15 cellular contexts compared by ENCODE assay signal in the genomic region with DNA sequence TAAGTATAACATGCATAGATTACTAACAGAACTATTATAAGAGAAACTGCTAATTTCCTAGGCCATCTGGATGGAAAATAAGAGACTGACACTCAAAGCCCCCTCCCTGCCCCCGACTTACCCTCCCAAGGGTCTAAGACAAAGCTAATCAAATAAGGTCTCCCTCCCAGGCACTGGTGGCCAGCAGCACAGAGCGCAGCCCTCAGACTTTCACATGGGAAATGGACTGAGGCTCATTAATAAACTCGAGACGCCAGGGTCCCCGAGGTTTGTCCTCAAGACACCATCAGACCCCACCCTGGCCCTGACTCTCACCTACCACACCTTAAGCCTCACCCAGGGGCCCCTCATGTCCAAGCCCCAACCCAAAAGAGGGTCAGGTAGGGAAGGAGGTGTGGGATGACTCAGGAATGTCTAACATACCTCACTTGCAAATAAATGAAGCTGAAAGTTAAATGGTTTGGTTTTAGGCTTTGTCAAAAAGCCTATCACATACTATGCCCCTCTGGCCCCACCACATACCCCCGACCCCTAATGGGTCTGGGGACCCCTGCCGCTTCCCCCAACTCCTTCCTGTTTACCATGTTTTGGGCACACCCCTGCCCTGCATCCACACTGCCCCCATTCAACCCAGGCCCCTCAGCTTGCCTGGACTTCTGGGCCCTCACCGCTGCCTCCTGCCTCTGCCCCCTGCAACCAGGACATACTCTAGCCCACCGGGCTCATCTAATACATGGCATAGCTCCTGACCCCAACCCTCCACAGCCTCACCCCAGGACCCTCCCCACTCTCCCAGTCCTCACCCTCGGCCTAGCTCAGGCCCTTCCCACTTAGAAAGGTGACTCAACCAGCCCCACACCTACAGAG. TPM values are rescaled to one million over a fixed set of nuclear protein-coding genes. Genes with fewer than 3 reads are reported as not detected.
A peak's percentile ranks its signal among the peaks of the same experiment; 100 is the strongest.
DNase-seq lines count a peak whose midpoint lies in the region; ATAC-seq, FAIRE-seq and TF ChIP-seq lines count a peak whose summit lies in the region.
"Had no signal": no experiment of that assay in that cellular context is flagged by ENCODE, and none has a peak within 500 bp of the region (broad histone marks: within the 10 kb centered on the region; RNA-seq: fewer than 3 reads in every experiment).

No MANE protein-coding gene starts in this region.

- peak overlapping the region in 6 of 10 experiments; percentile 8 to 54 (median 32); a peak in 9 of 20 replicates for H3K4me3 ChIP-seq in BLaER1 treated with 17β-estradiol and CSF1 and Interleukin-3, amounts not matched to agents 10 nM and 100 nM
- no peak overlapping the region for H3K4me3 ChIP-seq in HL-60 (replicated peaks; ENCODE audit: insufficient read depth, low read length)
- no peak overlapping the region for H3K4me3 ChIP-seq in astrocyte (ENCODE audit: insufficient read depth, low read depth, low read length)
- H3K4me3 ChIP-seq: mucosa of descending colon had no signal

- TF ChIP-seq CTCF in HL-60 (IDR thresholded peaks at IDR 0.05; ENCODE audit: insufficient read depth, low read length) (no peak), astrocyte (IDR thresholded peaks at IDR 0.05; ENCODE audit: insufficient read depth, low read depth, low read length) (no peak)

- peak overlapping the region; percentile 41 to 94 (median 70); a peak in 21 of 22 replicates for H3K27ac ChIP-seq in BLaER1 treated with 17β-estradiol and CSF1 and Interleukin-3, amounts not matched to agents 10 nM and 100 nM
- H3K27ac ChIP-seq in HL-60 (replicated peaks) (peak overlapping the region; percentile 82), astrocyte (ENCODE audit: low read depth, low read length) (no peak overlapping the region)

- no peaks in the 10 kb centered on the region for H3K27me3 ChIP-seq in BLaER1 treated with 17β-estradiol and CSF1 and Interleukin-3, amounts not matched to agents 10 nM and 100 nM
- H3K27me3 ChIP-seq in HL-60 (ENCODE audit: insufficient read depth, poor library complexity, severe bottlenecking), result no peaks in the 10 kb centered on the region
- no peaks in the 10 kb centered on the region for H3K27me3 ChIP-seq in astrocyte (ENCODE audit: insufficient read depth, low read length)

- H3K79me2 ChIP-seq in astrocyte (ENCODE audit: insufficient read depth, low read length), result peaks cover 45% of the 10 kb centered on the region

- peak overlapping the region; percentile 86 to 100 (median 96) for H3K4me2 ChIP-seq in BLaER1 treated with 17β-estradiol and CSF1 and Interleukin-3, amounts not matched to agents 10 nM and 100 nM
- peak overlapping the region; percentile 4 for H3K4me2 ChIP-seq in astrocyte (ENCODE audit: low read length)

- POLR2A ChIA-PET in naive thymus-derived CD8-positive, alpha-beta T cell (lab: Charles Lee), result interaction anchor here (0.6 to 1.6 kb wide), 2 partner anchors 16 to 402 kb away, joined by 3 to 4 read pairs; a partner anchor contains a TSS

- peak overlapping the region; percentile 51 for H3K27ac Mint-ChIP-seq in astrocyte (ENCODE audit: unreplicated experiment)
- H3K27ac Mint-ChIP-seq in naive thymus-derived CD8-positive, alpha-beta T cell, result peak overlapping the region; percentile 79 to 99 (median 97)

- H3K36me3 ChIP-seq in BLaER1 treated with 17β-estradiol and CSF1 and Interleukin-3, amounts not matched to agents 10 nM and 100 nM, result peaks cover 0 to 12% (median 0%) of the 10 kb centered on the region in 11 experiments; a peak in 4 of 22 replicates
- no peaks in the 10 kb centered on the region for H3K36me3 ChIP-seq in astrocyte (ENCODE audit: insufficient read depth, low read length)

- H3K36me3 Mint-ChIP-seq in astrocyte (ENCODE audit: low read depth, unreplicated experiment), result peaks cover 6% of the 10 kb centered on the region
- H3K36me3 Mint-ChIP-seq in naive thymus-derived CD8-positive, alpha-beta T cell, result no peaks in the 10 kb centered on the region

- no peak for FAIRE-seq in astrocyte (lab: Jason Lieb, UNC)

- peak overlapping the region; percentile 36 to 88 (median 65); a peak in 21 of 22 replicates for H3K9ac ChIP-seq in BLaER1 treated with 17β-estradiol and CSF1 and Interleukin-3, amounts not matched to agents 10 nM and 100 nM
- no peak overlapping the region for H3K9ac ChIP-seq in astrocyte (ENCODE audit: low read length)

- H3K4me3 Mint-ChIP-seq in astrocyte (ENCODE audit: unreplicated experiment), result peak overlapping the region; percentile 64
- H3K4me3 Mint-ChIP-seq in naive thymus-derived CD8-positive, alpha-beta T cell, result peak overlapping the region in 7 of 10 donors; percentile 3 to 65 (median 45)

- H3K27me3 Mint-ChIP-seq in astrocyte (ENCODE audit: low read depth, unreplicated experiment), result peaks cover 3% of the 10 kb centered on the region
- no peaks in the 10 kb centered on the region for H3K27me3 Mint-ChIP-seq in naive thymus-derived CD8-positive, alpha-beta T cell

- H2AFZ ChIP-seq in astrocyte (ENCODE audit: low read depth, low read length), result no peak overlapping the region

- no peak for ATAC-seq in naive thymus-derived CD8-positive, alpha-beta T cell
- ATAC-seq in HG03520 (IDR thresholded peaks at IDR 0.05; ENCODE audit: unreplicated experiment) (no peak), HG02610 (IDR thresholded peaks at IDR 0.05; ENCODE audit: unreplicated experiment) (no peak)
- ATAC-seq: mucosa of descending colon had no signal

- H3K9me3 Mint-ChIP-seq in astrocyte (ENCODE audit: unreplicated experiment), result no peaks in the 10 kb centered on the region
- no peaks in the 10 kb centered on the region for H3K9me3 Mint-ChIP-seq in naive thymus-derived CD8-positive, alpha-beta T cell

- DNase-seq in HL-60 (ENCODE audit: low read depth in 1 of 2, low spot score in 1 of 2), result no peak
- DNase-seq in astrocyte (ENCODE audit: low read depth), result no peak
- DNase-seq in naive thymus-derived CD8-positive, alpha-beta T cell, result no peak
- DNase-seq in SHP77 treated with DMSO at 0.1 percent for 48 hours (lab: John Stamatoyannopoulos, UW), result no peak
- no peak for DNase-seq in GM19240 (ENCODE audit: insufficient read length, low spot score)
- DNase-seq: activated CD8-positive, alpha-beta memory T cell treated with anti-CD3 and anti-CD28 coated beads for 24 hours; central memory CD4-positive, alpha-beta T cell; COR-L47; foreskin fibroblast; NCI-H1436; SHP77 had no signal

- H3K4me1 Mint-ChIP-seq in astrocyte (ENCODE audit: low read depth, unreplicated experiment), result peaks cover 47% of the 10 kb centered on the region
- H3K4me1 Mint-ChIP-seq in naive thymus-derived CD8-positive, alpha-beta T cell, result peaks cover 57 to 97% (median 90%) of the 10 kb centered on the region in 4 donors

- H4K20me1 ChIP-seq in BLaER1 treated with 17β-estradiol and CSF1 and Interleukin-3, amounts not matched to agents 10 nM and 100 nM, result peaks cover 44 to 61% (median 56%) of the 10 kb centered on the region in 11 experiments
- H4K20me1 ChIP-seq in astrocyte (ENCODE audit: insufficient read depth, low read length), result peaks cover 63% of the 10 kb centered on the region

- H3K9me3 ChIP-seq in BLaER1 treated with 17β-estradiol and CSF1 and Interleukin-3, amounts not matched to agents 10 nM and 100 nM (replicated peaks in 1 of 11), result no peaks in the 10 kb centered on the region
- no peaks in the 10 kb centered on the region for H3K9me3 ChIP-seq in astrocyte (ENCODE audit: insufficient read depth, low read depth, low read length)
- H3K9me3 ChIP-seq: mucosa of descending colon had no signal

- peaks cover 93 to 100% (median 98%) of the 10 kb centered on the region in 10 experiments for H3K4me1 ChIP-seq in BLaER1 treated with 17β-estradiol and CSF1 and Interleukin-3, amounts not matched to agents 10 nM and 100 nM
- peaks cover 43% of the 10 kb centered on the region for H3K4me1 ChIP-seq in astrocyte (ENCODE audit: insufficient read depth, low read length)

RNA-seq across cellular contexts. Expression of a gene that starts 11.4 kb away (rescaled TPM):
- 31.9 and 33.8 TPM in 2 replicates for total RNA-seq in astrocyte
- 100 to 1,000 TPM; 155 to 166 TPM for total RNA-seq in naive thymus-derived CD8-positive, alpha-beta T cell
- 10 to 100 TPM; 14.7 to 40.0 (median 27.6) TPM for polyA plus RNA-seq in naive thymus-derived CD8-positive, alpha-beta T cell

RNA-seq across cellular contexts. Expression of a gene that starts 53.1 kb away (rescaled TPM):
- 38.4 and 42.3 TPM in 2 replicates for total RNA-seq in astrocyte
- total RNA-seq in naive thymus-derived CD8-positive, alpha-beta T cell, result 10 to 100 TPM; 11.8 to 15.6 TPM
- polyA plus RNA-seq in naive thymus-derived CD8-positive, alpha-beta T cell, result 10 to 100 TPM; 13.5 to 16.3 (median 14.9) TPM

Comparison
In these comparisons a context has a peak if more than half of its experiments do, and no peak if none do; other contexts are left out.
1. H3K4me3 ChIP-seq: peak in BLaER1 treated with 17β-estradiol and CSF1 and Interleukin-3, amounts not matched to agents 10 nM and 100 nM (6 of 10); none in HL-60 (single experiment) and astrocyte (single experiment).